ENCODE assay signal across 6 cellular contexts in the genomic region with DNA sequence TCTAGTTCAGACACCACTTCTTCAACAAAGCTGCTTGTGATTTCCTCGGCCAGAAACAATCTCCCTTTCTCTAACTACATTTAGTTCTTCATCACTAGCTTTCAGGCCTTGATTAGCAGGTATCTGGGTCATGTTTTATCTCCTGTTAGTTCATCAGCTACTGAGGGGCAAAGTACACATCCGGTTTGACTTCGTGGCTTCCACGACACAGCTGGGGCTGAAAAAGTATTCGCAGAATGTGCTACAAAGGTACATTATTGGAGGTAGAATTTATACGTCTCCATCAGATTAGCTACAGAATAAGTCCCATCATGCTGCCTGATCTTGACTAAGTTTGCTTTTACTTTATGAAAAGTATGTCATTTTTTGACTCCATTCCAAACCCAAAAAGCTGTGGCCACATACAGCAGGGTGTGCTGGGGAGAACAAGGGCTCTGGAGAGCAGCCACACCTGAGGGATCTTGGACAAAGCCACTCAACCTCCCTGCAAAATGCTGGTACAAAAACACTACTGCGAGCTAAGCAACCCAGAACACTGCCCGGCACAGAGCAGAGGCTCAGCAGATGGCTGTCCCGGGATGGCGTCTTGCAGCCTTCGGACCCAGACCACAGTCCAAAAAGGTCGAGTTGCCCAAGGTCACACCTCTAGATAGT.
DNase-seq lines count a peak whose midpoint lies in the region; ATAC-seq, FAIRE-seq and TF ChIP-seq lines count a peak whose summit lies in the region.
"Not testable (repeated sequence)": the region's sequence is repeated elsewhere in the genome, so short reads cannot be mapped to it uniquely, and the experiment has no call there.

No MANE protein-coding gene starts in this region.

- H3K4me1 Mint-ChIP-seq in CD4-positive, alpha-beta memory T cell; T-helper 17 cell: not testable (repeated sequence)

- not testable (repeated sequence) for H3K27me3 Mint-ChIP-seq in CD4-positive, alpha-beta memory T cell; T-helper 17 cell

- ATAC-seq in T-helper 17 cell, result peak; percentile 62
- peak; percentile 42 for ATAC-seq in left colon

- not testable (repeated sequence) for H3K4me1 ChIP-seq in CD4-positive, alpha-beta memory T cell (ENCODE audit: insufficient read depth, low read length); liver (ENCODE audit: control insufficient read depth in 4 of 4, insufficient read depth in 4 of 4, low read length in 3 of 4); small intestine (ENCODE audit: control insufficient read depth in 2 of 2, insufficient read depth in 1 of 2, low read depth in 1 of 2, low read length in 1 of 2)

- peak in 3 of 5 donors; percentile 8 to 42 (median 28) for DNase-seq in CD4-positive, alpha-beta memory T cell
- DNase-seq in T-helper 17 cell, left colon, small intestine: not testable (repeated sequence)
- DNase-seq in activated T-cell treated with anti-CD3 and anti-CD28 coated beads, Interleukin-2, amount 50 U/mL, for 1 hour, result peak; percentile 5

- CTCF ChIA-PET in CD4-positive, alpha-beta memory T cell (lab: Charles Lee; ENCODE audit: partially characterized antibody), result not testable (repeated sequence)

- WGBS in liver, result 32% methylated on average over 6 of the region's 12 CpGs
- 14 to 68% methylated on average over 5 to 6 of the region's 12 CpGs; no CpG with 5 or more reads in 1 of the 3 donors for WGBS in small intestine, 3 donors

- H3K9ac ChIP-seq in liver (ENCODE audit: low read depth in 1 of 2, low read length in 2 of 2), result not testable (repeated sequence)

- POLR2A ChIA-PET in CD4-positive, alpha-beta memory T cell (lab: Charles Lee; ENCODE audit: partially characterized antibody), result not testable (repeated sequence)

- H3K4me3 Mint-ChIP-seq in CD4-positive, alpha-beta memory T cell, result peak overlapping the region in 2 of 8 donors; percentile 57 to 63
- not testable (repeated sequence) for H3K4me3 Mint-ChIP-seq in T-helper 17 cell

- H3K9me3 ChIP-seq in CD4-positive, alpha-beta memory T cell (ENCODE audit: control insufficient read depth in 1 of 2, low read length in 2 of 2); T-helper 17 cell (ENCODE audit: control insufficient read depth, low read length, poor library complexity, severe bottlenecking); liver (ENCODE audit: control insufficient read depth in 4 of 4, low read length in 3 of 4); small intestine (ENCODE audit: control insufficient read depth, low read depth): not testable (repeated sequence)

- not testable (repeated sequence) for H3K27me3 ChIP-seq in CD4-positive, alpha-beta memory T cell (ENCODE audit: insufficient read depth, low read length); liver (ENCODE audit: control insufficient read depth in 4 of 4, insufficient read depth in 4 of 4, low read length in 3 of 4); small intestine (ENCODE audit: control insufficient read depth in 2 of 2, insufficient read depth in 2 of 2, low read length in 2 of 2)

- intact Hi-C loops in CD4-positive, alpha-beta memory T cell (cut with micrococcal nuclease); left colon (cut with DNase I, micrococcal nuclease): not testable (repeated sequence)

- not testable (repeated sequence) for TF ChIP-seq CTCF in liver (IDR thresholded peaks at IDR 0.05; ENCODE audit: low read depth, low read length, missing input control)

- not testable (repeated sequence) for H3K36me3 Mint-ChIP-seq in CD4-positive, alpha-beta memory T cell; T-helper 17 cell (ENCODE audit: low read depth)

- not testable (repeated sequence) for TF ChIP-seq RAD21 in liver (IDR thresholded peaks at IDR 0.05)

- H3K27ac Mint-ChIP-seq in CD4-positive, alpha-beta memory T cell, result peak overlapping the region in 2 of 7 donors; percentile 72 to 91
- H3K27ac Mint-ChIP-seq in T-helper 17 cell, result peak overlapping the region; percentile 56

- H3K9me3 Mint-ChIP-seq in CD4-positive, alpha-beta memory T cell, result not testable (repeated sequence)

- not testable (repeated sequence) for H3K27ac ChIP-seq in CD4-positive, alpha-beta memory T cell (ENCODE audit: low read depth, low read length)
- peak overlapping the region; percentile 20 to 37 for H3K27ac ChIP-seq in liver (ENCODE audit: low read depth in 1 of 2, low read length in 2 of 2)
- peak overlapping the region in 1 of 2 donors; percentile 11 for H3K27ac ChIP-seq in small intestine (ENCODE audit: low read depth in 1 of 2, low read length in 1 of 2)

- FAIRE-seq in small intestine (lab: Jason Lieb, UNC), result peak; percentile 72

- not testable (repeated sequence) for H3K36me3 ChIP-seq in CD4-positive, alpha-beta memory T cell (ENCODE audit: insufficient read depth, low read length); liver (ENCODE audit: control insufficient read depth in 4 of 4, insufficient read depth in 3 of 4, low read depth in 1 of 4, low read length in 3 of 4); small intestine (ENCODE audit: control insufficient read depth in 2 of 2, insufficient read depth in 2 of 2, low read length in 2 of 2)

- not testable (repeated sequence) for H3K4me3 ChIP-seq in CD4-positive, alpha-beta memory T cell (ENCODE audit: low read length in 2 of 2); liver (ENCODE audit: low read depth in 1 of 3, low read length in 3 of 3); small intestine (ENCODE audit: low read depth in 1 of 2, low read length in 2 of 2)

TF ChIP-seq in liver, 16 proteins besides CTCF, POLR2A, EP300 and RAD21:
- TF ChIP-seq HNF4A (conservative IDR thresholded peaks at IDR 0.05) (peak; percentile 32 to 58), SP1 (IDR thresholded peaks at IDR 0.05) (peak; percentile 52)
TF ChIP-seq in liver: peak in this region for 2; not testable (repeated sequence) for 14.
